Comparison of ENCODE assay signal across 9 cellular contexts in genomic region chr17:79728908-79729471, GRCh38. TPM values are rescaled to one million over a fixed set of nuclear protein-coding genes. Genes with fewer than 3 reads are reported as not detected.
DNase-seq lines count a peak whose midpoint lies in the region; ATAC-seq and TF ChIP-seq lines count a peak whose summit lies in the region.
"Had no signal": no experiment of that assay in that cellular context is flagged by ENCODE, and none has a peak within 500 bp of the region (broad histone marks: within the 10 kb centered on the region; RNA-seq: fewer than 3 reads in every experiment).

No MANE protein-coding gene starts in this region.

- no peaks in the 10 kb centered on the region for H4K20me1 ChIP-seq in DOHH2 (ENCODE audit: control insufficient read depth, insufficient read depth, low read depth, low read length)
- H4K20me1 ChIP-seq in PC-9 (ENCODE audit: insufficient read depth) = no peaks in the 10 kb centered on the region

- H3K4me3 Mint-ChIP-seq in Calu3 (ENCODE audit: low read depth, unreplicated experiment) = no peak overlapping the region

- DNase-seq in PC-9 (no peak), right cardiac atrium (peak in 2 of 3 donors; percentile 56 to 61), Calu3 (no peak), NCI-H1694 (lab: John Stamatoyannopoulos, UW) (no peak), NCI-H146 treated with DMSO at 0.1 percent for 48 hours (lab: John Stamatoyannopoulos, UW; ENCODE audit: unreplicated experiment) (no peak)

- H3F3A ChIP-seq in DOHH2 (ENCODE audit: control insufficient read depth, insufficient read depth) (no peaks in the 10 kb centered on the region), PC-9 (ENCODE audit: insufficient read depth, low read depth) (no peaks in the 10 kb centered on the region)

- H3K27me3 Mint-ChIP-seq in Calu3 (ENCODE audit: unreplicated experiment) = no peaks in the 10 kb centered on the region

- no peak overlapping the region for H3K27ac Mint-ChIP-seq in Calu3 (ENCODE audit: unreplicated experiment)

- peaks cover 14% of the 10 kb centered on the region for H3K4me1 Mint-ChIP-seq in Calu3 (ENCODE audit: low read depth, unreplicated experiment)

- no peaks in the 10 kb centered on the region for H3K79me2 ChIP-seq in DOHH2 (ENCODE audit: control insufficient read depth, low read length)
- no peaks in the 10 kb centered on the region for H3K79me2 ChIP-seq in PC-9 (ENCODE audit: low read depth)

- intact Hi-C loops in PC-9 (cut with micrococcal nuclease; ENCODE audit: unreplicated experiment) = no loop called here
- intact Hi-C loops in right cardiac atrium (cut with DNase I) = no loop called here
- intact Hi-C loops in Calu3 (cut with micrococcal nuclease; ENCODE audit: unreplicated experiment) = no loop called here

- no peaks in the 10 kb centered on the region for H3K36me3 ChIP-seq in DOHH2 (ENCODE audit: control insufficient read depth, low read length)
- H3K36me3 ChIP-seq in PC-9 (ENCODE audit: low read depth) = no peaks in the 10 kb centered on the region
- no peaks in the 10 kb centered on the region for H3K36me3 ChIP-seq in rectal smooth muscle tissue (ENCODE audit: control insufficient read depth, insufficient read depth, low read length)

- H2AFZ ChIP-seq in PC-9 = no peak overlapping the region

- CTCF ChIA-PET in PC-9 (lab: Charles Lee) = no interaction called here
- CTCF ChIA-PET in Calu3 (lab: Charles Lee) = no interaction called here

- peaks cover 18% of the 10 kb centered on the region for H3K4me1 ChIP-seq in DOHH2 (ENCODE audit: control insufficient read depth, low read length)
- H3K4me1 ChIP-seq in PC-9 (replicated peaks; ENCODE audit: insufficient read depth) = no peaks in the 10 kb centered on the region
- H3K4me1 ChIP-seq in right cardiac atrium (ENCODE audit: control insufficient read depth, insufficient read depth, low read length) = peaks cover 3% of the 10 kb centered on the region
- no peaks in the 10 kb centered on the region for H3K4me1 ChIP-seq in rectal smooth muscle tissue (ENCODE audit: control insufficient read depth, insufficient read depth, low read length)

- H3K9me3 ChIP-seq in DOHH2 (ENCODE audit: control insufficient read depth, insufficient read depth, low read length) (no peaks in the 10 kb centered on the region), PC-9 (ENCODE audit: insufficient read depth, low read depth) (no peaks in the 10 kb centered on the region), right cardiac atrium (ENCODE audit: control insufficient read depth, low read length) (no peaks in the 10 kb centered on the region)

- no peak overlapping the region for H3K4me3 ChIP-seq in DOHH2 (ENCODE audit: low read length)
- H3K4me3 ChIP-seq in PC-9 = no peak overlapping the region
- peak overlapping the region; percentile 48 for H3K4me3 ChIP-seq in right cardiac atrium (ENCODE audit: low read length)
- peak overlapping the region; percentile 44 for H3K4me3 ChIP-seq in rectal smooth muscle tissue (ENCODE audit: low read length)

- no peak overlapping the region for H3K9ac ChIP-seq in rectal smooth muscle tissue (ENCODE audit: low read length)

- H3K36me3 Mint-ChIP-seq in Calu3 (ENCODE audit: insufficient read depth, unreplicated experiment) = no peaks in the 10 kb centered on the region

- WGBS in right cardiac atrium = 67% methylated on average over 26 of the region's 26 CpGs

- BruUV-seq in PC-9 (replicated peaks; lab: Mats Ljungman, UMichigan) = no TSS peak
- BruUV-seq in Calu3 (replicated peaks; lab: Mats Ljungman, UMichigan) = no TSS peak

- H3K9me2 ChIP-seq in DOHH2 (replicated peaks; ENCODE audit: control insufficient read depth, low read length) (no peaks in the 10 kb centered on the region), PC-9 (ENCODE audit: insufficient read depth) (no peaks in the 10 kb centered on the region)

- TF ChIP-seq CTCF in DOHH2 (IDR thresholded peaks at IDR 0.05; ENCODE audit: low read depth, low read length, poor library complexity, severe bottlenecking) = no peak
- TF ChIP-seq CTCF in PC-9 (conservative IDR thresholded peaks at IDR 0.05) = no peak
- no peak for TF ChIP-seq CTCF in Calu3 (IDR thresholded peaks at IDR 0.05; ENCODE audit: unreplicated experiment)

- no peak overlapping the region for H3K27ac ChIP-seq in DOHH2 (ENCODE audit: low read depth, low read length)
- no peak overlapping the region for H3K27ac ChIP-seq in PC-9
- no peak overlapping the region for H3K27ac ChIP-seq in right cardiac atrium (ENCODE audit: low read length)
- H3K27ac ChIP-seq in rectal smooth muscle tissue (ENCODE audit: low read depth, low read length) = no peak overlapping the region

- H3K4me2 ChIP-seq in DOHH2 (ENCODE audit: low read length) = peak overlapping the region; percentile 27; the same call in 1 of the 2 replicates
- peak overlapping the region; percentile 43 for H3K4me2 ChIP-seq in PC-9

- no peaks in the 10 kb centered on the region for H3K9me3 Mint-ChIP-seq in Calu3 (ENCODE audit: low read depth, unreplicated experiment)

- POLR2A ChIA-PET in PC-9 (lab: Charles Lee; ENCODE audit: unreplicated experiment) = no interaction called here

- ATAC-seq in right cardiac atrium = peak; percentile 4 to 15
- ATAC-seq in HG03139 (IDR thresholded peaks at IDR 0.05; ENCODE audit: unreplicated experiment) = no peak

- H3K27me3 ChIP-seq in DOHH2 (ENCODE audit: control insufficient read depth, low read length) (no peaks in the 10 kb centered on the region), PC-9 (ENCODE audit: insufficient read depth, low read depth) (no peaks in the 10 kb centered on the region), right cardiac atrium (ENCODE audit: control insufficient read depth, insufficient read depth) (no peaks in the 10 kb centered on the region), rectal smooth muscle tissue (ENCODE audit: control insufficient read depth, insufficient read depth, low read length) (no peaks in the 10 kb centered on the region)

RNA-seq across cellular contexts. Expression of gene ENPP7, which starts 1.8 kb away (rescaled TPM):
- total RNA-seq in PC-9 (2021) (not detected in 2 replicates), right cardiac atrium (not detected), Calu3 (2022) (not detected in 2 replicates)
- not detected for polyA plus RNA-seq in right cardiac atrium
- total RNA-seq: occipital lobe had no signal

RNA-seq across cellular contexts. Expression of gene CBX2, which starts 49.0 kb away (rescaled TPM):
- 30.4 and 32.6 TPM in 2 replicates for total RNA-seq in PC-9 (2021)
- 1 to 10 TPM; 1.5 to 3.5 (median 2.4) TPM for total RNA-seq in right cardiac atrium
- polyA plus RNA-seq in right cardiac atrium = 2.4 TPM
- 6.3 and 8.3 TPM in 2 replicates for total RNA-seq in Calu3 (2022)

Comparison
In these comparisons a context has a peak if more than half of its experiments do, and no peak if none do; other contexts are left out.
1. H3K4me3 ChIP-seq: peak in right cardiac atrium (single experiment) and rectal smooth muscle tissue (single experiment); none in DOHH2 (single experiment) and PC-9 (single experiment).
2. DNase-seq: peak in right cardiac atrium (2 of 3); none in PC-9 (0 of 2), Calu3 (single experiment), NCI-H1694 (single experiment) and NCI-H146 treated with DMSO at 0.1 percent for 48 hours (single experiment).